Comparison of ENCODE assay signal across 1 cellular context in genomic region chr15:32677238-32677750, GRCh38.
TF ChIP-seq lines count a peak whose summit lies in the region.

No MANE protein-coding gene starts in this region.

TF ChIP-seq in K562, 482 proteins besides CTCF, POLR2A, EP300 and RAD21 (continued from another document):
- TF ChIP-seq DACH1 (IDR thresholded peaks at IDR 0.05; ENCODE audit: partially characterized antibody) (no peak), ZNF583 (CRISPR knock-in tag; IDR thresholded peaks at IDR 0.05) (no peak), THAP7 (CRISPR knock-in tag; IDR thresholded peaks at IDR 0.05) (no peak), CGGBP1 (CRISPR knock-in tag; IDR thresholded peaks at IDR 0.05) (no peak)
TF ChIP-seq in K562: peak in this region for 1.
